Comparison of ENCODE assay signal across 8 cellular contexts in genomic region chr4:65670331-65671031, GRCh38. TPM values are rescaled to one million over a fixed set of nuclear protein-coding genes. Genes with fewer than 3 reads are reported as not detected.
DNase-seq lines count a peak whose midpoint lies in the region; ATAC-seq, FAIRE-seq and TF ChIP-seq lines count a peak whose summit lies in the region.

Gene EPHA5, minus strand, starts transcription at chr4:65670489. Its CDS starts 747 bp downstream, at chr4:65669742.

- POLR2A ChIA-PET in HepG2 (lab: Yijun Ruan, JAX), result no interaction called here

- H3K4me1 ChIP-seq in duodenal mucosa (ENCODE audit: control insufficient read depth in 1 of 2, insufficient read depth in 2 of 2, low read length in 2 of 2) (peaks cover 0 to 5% of the 10 kb centered on the region in 2 donors), HepG2 (ENCODE audit: insufficient read depth, low read length) (peaks cover 19% of the 10 kb centered on the region), testis (peaks cover 18% of the 10 kb centered on the region)

- H3K27ac ChIP-seq in duodenal mucosa (ENCODE audit: low read depth, low read length) (no peak within 1 kb of the TSS), HepG2 (ENCODE audit: extremely low read length, insufficient read depth, low read length) (no peak within 1 kb of the TSS), testis (peak within 1 kb of the TSS in 1 of 2 donors; percentile 26)

- DNase-seq in D341Med (ENCODE audit: low spot score) (peak; percentile 88), RPMI7951 (ENCODE audit: low read depth) (peak; percentile 73), HepG2 (ENCODE audit: low spot score) (peak; percentile 3), testis (peak; percentile 86)
- DNase-seq in activated CD4-positive, CD25-positive, alpha-beta regulatory T cell (lab: John Stamatoyannopoulos, UW), result no peak

- TF ChIP-seq CTCF in HepG2 (CRISPR knock-in tag; IDR thresholded peaks at IDR 0.05) (0 out of 2 replicates have a peak, but pooled peaks have one; percentile 7), testis (IDR thresholded peaks at IDR 0.05) (no peak)

- ATAC-seq in HG03521 (IDR thresholded peaks at IDR 0.05; ENCODE audit: unreplicated experiment) (peak; percentile 54), HepG2 (peak; percentile 100), GM21423 (IDR thresholded peaks at IDR 0.05; ENCODE audit: unreplicated experiment) (no peak)

- no peak for TF ChIP-seq EP300 in HepG2 (IDR thresholded peaks at IDR 0.05; ENCODE audit: low read depth in 2 of 2, low read length in 2 of 2)
- TF ChIP-seq EP300 in HepG2 (CRISPR knock-in tag; IDR thresholded peaks at IDR 0.05; ENCODE audit: borderline replicate concordance), result no peak

- H3K79me2 ChIP-seq in HepG2 (ENCODE audit: insufficient read depth, low read length), result no peaks in the 10 kb centered on the region

- H2AFZ ChIP-seq in HepG2 (ENCODE audit: low read length), result no peak within 1 kb of the TSS

- peaks cover 14 to 41% of the 10 kb centered on the region in 2 donors for H3K27me3 ChIP-seq in duodenal mucosa (ENCODE audit: control insufficient read depth in 1 of 2, insufficient read depth in 2 of 2, low read length in 2 of 2)
- H3K27me3 ChIP-seq in HepG2 (ENCODE audit: control insufficient read depth in 1 of 2, insufficient read depth in 2 of 2, low read length in 2 of 2), result peaks cover 3 to 27% of the 10 kb centered on the region in 2 experiments; a peak in 2 of 5 replicates
- no peaks in the 10 kb centered on the region for H3K27me3 ChIP-seq in testis

- no peak for TF ChIP-seq RAD21 in HepG2 (CRISPR knock-in tag; IDR thresholded peaks at IDR 0.05)

- in situ Hi-C loops in HepG2 (cut with HindIII; ENCODE audit: extremely low pct_ligation_motif_present, low pct_unique_long_range_greater_than_20kb), result no loop called here

- no peak for TF ChIP-seq POLR2A in HepG2 (IDR thresholded peaks at IDR 0.05; ENCODE audit: insufficient read depth in 1 of 2, low read depth in 2 of 2, low read length in 2 of 2)
- TF ChIP-seq POLR2A in testis (IDR thresholded peaks at IDR 0.05), result no peak

- no peak for FAIRE-seq in HepG2 (lab: Jason Lieb, UNC)

- CTCF ChIA-PET in HepG2 (lab: Yijun Ruan, JAX; ENCODE audit: low intra/inter-chr PET ratio, low total read pairs), result no interaction called here

- H3K9ac ChIP-seq in duodenal mucosa (ENCODE audit: low read depth in 1 of 2, low read length in 2 of 2) (no peak within 1 kb of the TSS), HepG2 (ENCODE audit: insufficient read depth, low read depth, low read length) (no peak within 1 kb of the TSS)

- peak within 1 kb of the TSS; percentile 54 for H3K4me2 ChIP-seq in HepG2 (ENCODE audit: low read depth, low read length)

- H4K20me1 ChIP-seq in HepG2 (ENCODE audit: insufficient read depth, low read length), result no peaks in the 10 kb centered on the region

- H3K9me3 ChIP-seq in duodenal mucosa (ENCODE audit: control insufficient read depth in 1 of 2, low read length in 2 of 2), result no peaks in the 10 kb centered on the region
- H3K9me3 ChIP-seq in HepG2 (ENCODE audit: low read length), result no peaks in the 10 kb centered on the region
- H3K9me3 ChIP-seq in testis, result no peaks in the 10 kb centered on the region

- intact Hi-C loops in HepG2 (cut with micrococcal nuclease; ENCODE audit: unreplicated experiment) (no loop called here), testis (cut with DNase I; ENCODE audit: low total_unique reads) (no loop called here)

- no TSS peak for BruUV-seq in HepG2 (replicated peaks; lab: Mats Ljungman, UMichigan)

- H3K4me3 ChIP-seq in duodenal mucosa (ENCODE audit: low read depth in 1 of 2, low read length in 2 of 2), result peak within 1 kb of the TSS; percentile 48 to 55
- H3K4me3 ChIP-seq in HepG2 (replicated peaks in 1 of 3; ENCODE audit: insufficient read depth in 1 of 3, low read depth in 2 of 3, low read length in 3 of 3), result peak within 1 kb of the TSS in 1 of 3 experiments; percentile 44; a peak in 1 of 6 replicates
- peak within 1 kb of the TSS; percentile 36 to 59 for H3K4me3 ChIP-seq in testis

- H3K36me3 ChIP-seq in duodenal mucosa (ENCODE audit: control insufficient read depth in 1 of 2, insufficient read depth in 2 of 2, low read length in 2 of 2) (no peaks in the 10 kb centered on the region), HepG2 (replicated peaks in 1 of 2; ENCODE audit: control insufficient read depth in 1 of 2, insufficient read depth in 2 of 2, low read length in 2 of 2) (no peaks in the 10 kb centered on the region), testis (ENCODE audit: low read depth, missing control alignments) (no peaks in the 10 kb centered on the region)

- WGBS in HepG2 (ENCODE audit: low lambda C conversion rate), result 16% methylated on average over 19 of the region's 51 CpGs
- 1% methylated on average over 38 to 51 of the region's 51 CpGs for WGBS in testis, 2 donors

TF ChIP-seq in HepG2, 621 proteins besides CTCF, POLR2A, EP300 and RAD21 (continues in another document):
- TF ChIP-seq GABPB1 (CRISPR knock-in tag; IDR thresholded peaks at IDR 0.05), result peak; percentile 49; the same call in 1 of the 2 replicates
- TF ChIP-seq ZNF563 (CRISPR knock-in tag; IDR thresholded peaks at IDR 0.05), result peak; percentile 78; the same call in 1 of the 2 replicates
- no peak for TF ChIP-seq RXRA (CRISPR knock-in tag; IDR thresholded peaks at IDR 0.05)
- TF ChIP-seq SNAI1 (CRISPR knock-in tag; IDR thresholded peaks at IDR 0.05; ENCODE audit: borderline replicate concordance), result no peak
- peak; percentile 66 for TF ChIP-seq ZNF687 (CRISPR knock-in tag; IDR thresholded peaks at IDR 0.05)
- TF ChIP-seq ATF5 (CRISPR knock-in tag; IDR thresholded peaks at IDR 0.05; ENCODE audit: low read depth), result no peak
- no peak for TF ChIP-seq NR2C2 (CRISPR knock-in tag; IDR thresholded peaks at IDR 0.05; ENCODE audit: borderline replicate concordance)
- no peak for TF ChIP-seq KMT2A (CRISPR knock-in tag; IDR thresholded peaks at IDR 0.05)
- no peak for TF ChIP-seq FIP1L1 (IDR thresholded peaks at IDR 0.05; ENCODE audit: borderline replicate concordance, insufficient read depth, low read depth, low read length)
- 0 out of 2 replicates have a peak, but pooled peaks have one; percentile 36 for TF ChIP-seq EEA1 (CRISPR knock-in tag; IDR thresholded peaks at IDR 0.05; ENCODE audit: borderline replicate concordance)

RNA-seq across cellular contexts. Expression of gene EPHA5, which starts in this region (rescaled TPM):
- total RNA-seq in RPMI7951 (2014; rRNA removed; shearing (Covaris generic)), result 0.29 and 0.36 TPM in 2 replicates
- total RNA-seq in HepG2 (2016; rRNA removed; fragmentation: Illumina TruSeq; extraction: Trizol), result not detected in 2 replicates
- total RNA-seq in HepG2 (2016; cell fraction: cytosol; rRNA removed; fragmentation: Illumina TruSeq; extraction: Trizol; ENCODE audit: low read depth), result not detected in 2 replicates
- total RNA-seq in HepG2 (2016; cell fraction: insoluble cytoplasmic fraction; rRNA removed; fragmentation: Illumina TruSeq; extraction: Trizol), result not detected in 2 replicates
- not detected in 2 replicates for total RNA-seq in HepG2 (2016; cell fraction: membrane; rRNA removed; fragmentation: Illumina TruSeq; extraction: Trizol)
- total RNA-seq in HepG2 (2016; cell fraction: nucleus; rRNA removed; fragmentation: Illumina TruSeq; extraction: Trizol), result not detected in 2 replicates
- polyA plus RNA-seq in HepG2 (2011; rRNA removed), result not detected in 2 replicates
- polyA plus RNA-seq in HepG2 (2011; cell fraction: cytosol; rRNA removed), result not detected in 2 replicates
- polyA plus RNA-seq in HepG2 (2011; cell fraction: nucleus; rRNA removed), result not detected in 2 replicates
- polyA plus RNA-seq in HepG2 (2012), result not detected in 2 replicates
- polyA plus RNA-seq in HepG2 (2016; cell fraction: cytosol; fragmentation: Illumina TruSeq; extraction: Trizol; ENCODE audit: low read depth), result not detected in 2 replicates
- not detected in 2 replicates for polyA plus RNA-seq in HepG2 (2016; cell fraction: insoluble cytoplasmic fraction; fragmentation: Illumina TruSeq; extraction: Trizol; ENCODE audit: low read depth)
- not detected in 2 replicates for polyA plus RNA-seq in HepG2 (2016; cell fraction: membrane; fragmentation: Illumina TruSeq; extraction: Trizol; ENCODE audit: low read depth)
- not detected in 2 replicates for polyA plus RNA-seq in HepG2 (2016; cell fraction: nucleus; fragmentation: Illumina TruSeq; extraction: Trizol; ENCODE audit: insufficient read depth, low read depth)
- polyA minus RNA-seq in HepG2 (2011; rRNA and poly(A)+ RNA removed; ENCODE audit: low replicate concordance), result not detected in 2 replicates
- not detected in 2 replicates for polyA minus RNA-seq in HepG2 (2011; cell fraction: cytosol; rRNA and poly(A)+ RNA removed)
- not detected in 2 replicates for polyA minus RNA-seq in HepG2 (2011; cell fraction: nucleus; rRNA and poly(A)+ RNA removed)
- total RNA-seq in testis, result 1 to 10 TPM; 1.4 to 3.1 TPM
- polyA plus RNA-seq in testis (ENCODE audit: insufficient read depth, low read depth, low replicate concordance), result 1.0 TPM

Comparison
In these comparisons a context has a peak if more than half of its experiments do, and no peak if none do; other contexts are left out.
1. Peak in DNase-seq in RPMI7951; RNA of the gene not detected or under 1 TPM.
2. Peak in DNase-seq, ATAC-seq and H3K4me2 ChIP-seq in HepG2; RNA of the gene not detected or under 1 TPM.
3. DNase-seq: peak in D341Med (single experiment) and testis (single experiment); none in activated CD4-positive, CD25-positive, alpha-beta regulatory T cell (0 of 4).